ENCODE assay signal across 22 cellular contexts in the genomic region with DNA sequence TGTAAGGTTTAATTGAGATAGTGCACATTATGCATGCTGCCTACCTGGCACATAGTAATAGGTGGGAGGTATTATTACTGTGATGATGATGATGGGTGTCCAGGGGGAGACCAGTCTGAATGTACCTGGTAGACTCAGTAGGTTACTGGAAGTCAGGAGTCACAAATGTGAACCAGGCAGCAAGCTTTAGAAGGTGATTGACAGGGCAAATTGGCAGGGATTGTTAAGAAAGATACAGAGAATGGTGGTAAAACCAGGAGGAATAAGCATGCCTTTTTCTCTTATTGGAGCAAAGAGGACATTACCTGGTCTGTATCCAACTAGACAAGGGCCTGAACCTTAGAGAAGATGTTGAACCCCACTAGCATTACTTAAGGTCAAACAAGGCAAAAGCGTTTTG.
DNase-seq lines count a peak whose midpoint lies in the region; FAIRE-seq and TF ChIP-seq lines count a peak whose summit lies in the region.
"Had no signal": no experiment of that assay in that cellular context is flagged by ENCODE, and none has a peak within 500 bp of the region (broad histone marks: within the 10 kb centered on the region; RNA-seq: fewer than 3 reads in every experiment).

No MANE protein-coding gene starts in this region.

- H3K4me1 ChIP-seq in BLaER1 treated with 17β-estradiol and CSF1 and Interleukin-3, amounts not matched to agents 10 nM and 100 nM: peaks cover 87 to 99% (median 95%) of the 10 kb centered on the region in 10 experiments
- H3K4me1 ChIP-seq in kidney (ENCODE audit: control insufficient read depth in 1 of 2, insufficient read depth in 1 of 2, low read depth in 1 of 2, low read length in 2 of 2): peaks cover 3 to 4% of the 10 kb centered on the region in 2 donors

- DNase-seq in GM19239 (ENCODE audit: insufficient read length, low spot score): no peak
- no peak for DNase-seq in caudate nucleus (lab: John Stamatoyannopoulos, UW)
- DNase-seq in kidney: no peak
- no peak for DNase-seq in activated gamma-delta T cell (lab: John Stamatoyannopoulos, UW)
- DNase-seq in activated T-cell treated with anti-CD3 and anti-CD28 coated beads, Interleukin-2, amount 50 U/mL, for 1 hour: no peak
- DNase-seq: Calu3; CD8-positive, alpha-beta memory T cell; DMS153; HFFc6; NCI-H1092 treated with DMSO at 0.1 percent for 48 hours; NCI-H1436 treated with DMSO at 0.1 percent for 48 hours; NCI-H1930; NCI-H2227 treated with DMSO at 0.1 percent for 48 hours; NCI-H510A; NCI-H748 treated with DMSO at 0.1 percent for 48 hours; NK-92 treated with Interleukin-12 subunit alpha and Interleukin-12 subunit beta, amount 100 ng/mL, for 24 hours; Peyer's patch had no signal

- H3K36me3 Mint-ChIP-seq in nephron (ENCODE audit: low read depth): no peaks in the 10 kb centered on the region
- H3K36me3 Mint-ChIP-seq: CD8-positive, alpha-beta memory T cell had no signal

- H3K27ac Mint-ChIP-seq in nephron: peak overlapping the region in 2 of 3 experiments; percentile 94 to 98
- H3K27ac Mint-ChIP-seq: CD8-positive, alpha-beta memory T cell had no signal

- H3K9me3 ChIP-seq in BLaER1 treated with 17β-estradiol and CSF1 and Interleukin-3, amounts not matched to agents 10 nM and 100 nM (replicated peaks in 1 of 11): 0 out of 22 replicates have a peak, but pooled peaks cover 0 to 7% (median 0%) of the 10 kb centered on the region in 11 experiments
- no peaks in the 10 kb centered on the region for H3K9me3 ChIP-seq in kidney (ENCODE audit: control insufficient read depth in 1 of 2, low read length in 2 of 2)
- H3K9me3 ChIP-seq: Peyer's patch had no signal

- FAIRE-seq in GM19239 (lab: Jason Lieb, UNC) (peak; percentile 37), kidney (lab: Jason Lieb, UNC) (no peak)
- FAIRE-seq: H54, HTR-8/SVneo had no signal

- intact Hi-C loops in kidney (cut with DNase I): no loop called here

- peak overlapping the region; percentile 87 to 96 (median 93) for H3K27ac ChIP-seq in BLaER1 treated with 17β-estradiol and CSF1 and Interleukin-3, amounts not matched to agents 10 nM and 100 nM
- H3K27ac ChIP-seq in caudate nucleus (ENCODE audit: low read depth, low read length) (peak overlapping the region; percentile 22), kidney (ENCODE audit: low read depth in 2 of 2, low read length in 2 of 2) (no peak overlapping the region)
- H3K27ac ChIP-seq: KMS-11, Peyer's patch had no signal

- H3K4me3 ChIP-seq in BLaER1 treated with 17β-estradiol and CSF1 and Interleukin-3, amounts not matched to agents 10 nM and 100 nM: no peak overlapping the region
- H3K4me3 ChIP-seq in kidney (ENCODE audit: low read length in 2 of 2): no peak overlapping the region
- H3K4me3 ChIP-seq: Peyer's patch had no signal

- H3K27me3 ChIP-seq in BLaER1 treated with 17β-estradiol and CSF1 and Interleukin-3, amounts not matched to agents 10 nM and 100 nM: no peaks in the 10 kb centered on the region
- H3K27me3 ChIP-seq: Peyer's patch had no signal

- no peak overlapping the region for H3K4me3 Mint-ChIP-seq in nephron
- H3K4me3 Mint-ChIP-seq: CD8-positive, alpha-beta memory T cell; HFFc6 had no signal

- H4K20me1 ChIP-seq in BLaER1 treated with 17β-estradiol and CSF1 and Interleukin-3, amounts not matched to agents 10 nM and 100 nM: no peaks in the 10 kb centered on the region

- H3K27me3 Mint-ChIP-seq in nephron (ENCODE audit: low read depth): no peaks in the 10 kb centered on the region

- H3K9ac ChIP-seq in BLaER1 treated with 17β-estradiol and CSF1 and Interleukin-3, amounts not matched to agents 10 nM and 100 nM: peak overlapping the region in 6 of 11 experiments; percentile 4 to 84 (median 81); a peak in 6 of 22 replicates
- no peak overlapping the region for H3K9ac ChIP-seq in kidney (ENCODE audit: low read length in 2 of 2)
- H3K9ac ChIP-seq: KMS-11 had no signal

- peak overlapping the region in 10 of 11 experiments; percentile 66 to 96 (median 85); a peak in 20 of 22 replicates for H3K4me2 ChIP-seq in BLaER1 treated with 17β-estradiol and CSF1 and Interleukin-3, amounts not matched to agents 10 nM and 100 nM
- H3K4me2 ChIP-seq: KMS-11 had no signal

- TF ChIP-seq CTCF in nephron (IDR thresholded peaks at IDR 0.05; ENCODE audit: unreplicated experiment in 3 of 3) (no peak), kidney (IDR thresholded peaks at IDR 0.05; ENCODE audit: borderline replicate concordance, extremely low read depth, insufficient read depth) (no peak)

- H3K4me1 Mint-ChIP-seq in nephron: peaks cover 37% of the 10 kb centered on the region

- H3K9me3 Mint-ChIP-seq in nephron: no peaks in the 10 kb centered on the region
- H3K9me3 Mint-ChIP-seq: HFFc6 had no signal

- peaks cover 0 to 10% (median 0%) of the 10 kb centered on the region in 11 experiments; a peak in 1 of 22 replicates for H3K36me3 ChIP-seq in BLaER1 treated with 17β-estradiol and CSF1 and Interleukin-3, amounts not matched to agents 10 nM and 100 nM
- H3K36me3 ChIP-seq in kidney (ENCODE audit: control insufficient read depth in 1 of 2, insufficient read depth in 2 of 2, low read length in 2 of 2): no peaks in the 10 kb centered on the region
- H3K36me3 ChIP-seq: Peyer's patch had no signal

Comparison
In these comparisons a context has a peak if more than half of its experiments do, and no peak if none do; other contexts are left out.
1. H3K27ac ChIP-seq: peak in BLaER1 treated with 17β-estradiol and CSF1 and Interleukin-3, amounts not matched to agents 10 nM and 100 nM (11 of 11) and caudate nucleus (single experiment); none in kidney (0 of 2).
2. H3K9ac ChIP-seq: peak in BLaER1 treated with 17β-estradiol and CSF1 and Interleukin-3, amounts not matched to agents 10 nM and 100 nM (6 of 11); none in kidney (0 of 2).